In the genomic region with DNA sequence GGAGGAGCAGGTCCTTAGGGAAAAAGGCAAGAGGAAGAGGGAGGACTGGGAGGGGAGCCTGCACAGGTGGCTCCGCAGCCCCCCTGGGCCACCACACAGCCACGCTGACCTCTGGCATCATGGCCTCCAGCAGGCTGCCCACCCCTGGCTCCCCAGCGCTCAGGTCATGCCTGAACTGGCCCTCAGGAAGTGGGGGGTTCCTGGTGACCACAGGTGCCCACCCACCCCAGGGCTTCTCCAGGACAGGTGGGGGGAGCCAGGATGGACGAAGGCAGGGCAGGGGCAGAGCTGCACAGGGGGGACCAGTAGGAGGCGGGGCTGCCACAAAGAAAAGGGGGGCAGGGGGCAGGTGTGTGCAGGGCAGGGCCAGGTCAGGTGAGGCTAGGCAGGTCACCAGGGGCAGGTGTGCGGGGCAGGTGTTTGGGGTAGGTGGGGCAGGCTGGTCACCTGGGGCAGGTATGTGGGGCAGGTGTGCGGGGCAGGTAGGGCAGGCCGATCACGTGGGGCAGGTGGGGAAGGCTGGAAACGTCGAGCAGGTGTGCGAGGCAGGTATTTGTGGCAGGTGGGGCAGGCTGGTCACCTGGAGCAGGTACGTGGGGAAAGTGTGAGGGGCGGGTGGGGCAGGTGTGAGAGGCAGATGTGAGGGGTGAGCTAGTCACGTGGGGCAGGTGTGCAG, we compare ENCODE assay signal across 8 cellular contexts. TPM values are rescaled to one million over a fixed set of nuclear protein-coding genes. Genes with fewer than 3 reads are reported as not detected.
DNase-seq lines count a peak whose midpoint lies in the region; ATAC-seq and TF ChIP-seq lines count a peak whose summit lies in the region.

No MANE protein-coding gene starts in this region.

- H3K27ac ChIP-seq in A673 (ENCODE audit: low read depth, low read length, poor library complexity, severe bottlenecking) (peak overlapping the region; percentile 49), HCT116 (ENCODE audit: low read depth, low read length) (peak overlapping the region; percentile 28; the same call in 1 of the 2 replicates), mesenchymal stem cell (ENCODE audit: low read length, poor library complexity, severe bottlenecking) (no peak overlapping the region)

- TF ChIP-seq CTCF in A673 (conservative IDR thresholded peaks at IDR 0.05; ENCODE audit: low read depth, low read length) (no peak), HCT116 (IDR thresholded peaks at IDR 0.05 in 2 of 3, conservative IDR thresholded peaks at IDR 0.05 in 1 of 3; ENCODE audit: borderline replicate concordance in 1 of 3, insufficient read depth in 1 of 3, low read depth in 2 of 3, low read length in 2 of 3) (no peak)

- peaks cover 16% of the 10 kb centered on the region for H3K4me1 ChIP-seq in A673 (ENCODE audit: insufficient read depth, low read length, poor library complexity, severe bottlenecking)
- peaks cover 8 to 34% of the 10 kb centered on the region in 2 experiments for H3K4me1 ChIP-seq in HCT116 (ENCODE audit: control insufficient read depth in 1 of 2, insufficient read depth in 2 of 2, low read length in 2 of 2)
- peaks cover 57% of the 10 kb centered on the region for H3K4me1 ChIP-seq in mesenchymal stem cell (ENCODE audit: control insufficient read depth, insufficient read depth, low read depth, low read length)

- POLR2A ChIA-PET in A673 (lab: Charles Lee; ENCODE audit: low non-redundant PET): no interaction called here
- POLR2A ChIA-PET in HCT116 (lab: Charles Lee): interaction anchor here (0.5 kb wide), 1 partner anchor 21 kb away, joined by 3 read pairs; no protein-coding TSS in a partner anchor

- H2AFZ ChIP-seq in HCT116 (ENCODE audit: low read depth, low read length, poor library complexity, severe bottlenecking) (no peak overlapping the region), mesenchymal stem cell (ENCODE audit: low read depth, low read length) (no peak overlapping the region)

- H3K4me2 ChIP-seq in HCT116 (ENCODE audit: low read length) (peak overlapping the region; percentile 87), mesenchymal stem cell (ENCODE audit: low read length, poor library complexity, severe bottlenecking) (peak overlapping the region; percentile 48)

- H2BK15ac ChIP-seq in mesenchymal stem cell (ENCODE audit: low read depth, poor library complexity, severe bottlenecking): no peak overlapping the region

- no peaks in the 10 kb centered on the region for H3K27me3 Mint-ChIP-seq in activated naive CD8-positive, alpha-beta T cell treated with anti-CD3 and anti-CD28 coated beads for 36 hours

- peak overlapping the region; percentile 90 for H4K91ac ChIP-seq in mesenchymal stem cell (ENCODE audit: low read length)

- peak overlapping the region in 1 of 2 experiments; percentile 37 for H3K18ac ChIP-seq in mesenchymal stem cell (ENCODE audit: low read depth in 1 of 2, low read length in 2 of 2)

- H3K4ac ChIP-seq in mesenchymal stem cell (ENCODE audit: low read depth in 1 of 2, low read length in 2 of 2): peak overlapping the region; percentile 79 to 89

- peaks cover 6% of the 10 kb centered on the region for H3K79me1 ChIP-seq in mesenchymal stem cell (replicated peaks; ENCODE audit: low read length, poor library complexity, severe bottlenecking)

- H3K23ac ChIP-seq in mesenchymal stem cell (ENCODE audit: low read length in 2 of 2): peak overlapping the region in 1 of 2 experiments; percentile 53

- H2BK5ac ChIP-seq in mesenchymal stem cell (ENCODE audit: low read depth, low read length, poor library complexity, severe bottlenecking): no peak overlapping the region

- TF ChIP-seq RAD21 in HCT116 (IDR thresholded peaks at IDR 0.05; ENCODE audit: low read depth): no peak

- H3K9me3 Mint-ChIP-seq in activated naive CD8-positive, alpha-beta T cell treated with anti-CD3 and anti-CD28 coated beads for 36 hours: no peaks in the 10 kb centered on the region

- intact Hi-C loops in A673 (cut with micrococcal nuclease; ENCODE audit: unreplicated experiment) (no loop called here), HCT116 (cut with micrococcal nuclease) (no loop called here)

- H3K9me2 ChIP-seq in HCT116 (ENCODE audit: insufficient read depth): no peaks in the 10 kb centered on the region

- WGBS in mesenchymal stem cell: 76% methylated on average over 15 of the region's 15 CpGs

- peaks cover 49% of the 10 kb centered on the region for H3K79me2 ChIP-seq in HCT116 (ENCODE audit: insufficient read depth, low read length)

- no peak overlapping the region for H2BK120ac ChIP-seq in mesenchymal stem cell (ENCODE audit: low read depth, low read length)

- H3K27ac Mint-ChIP-seq in activated naive CD8-positive, alpha-beta T cell treated with anti-CD3 and anti-CD28 coated beads for 36 hours: peak overlapping the region; percentile 85

- H3K14ac ChIP-seq in mesenchymal stem cell (ENCODE audit: low read length in 2 of 2): peak overlapping the region in 1 of 2 experiments; percentile 75

- H3K4me1 Mint-ChIP-seq in activated naive CD8-positive, alpha-beta T cell treated with anti-CD3 and anti-CD28 coated beads for 36 hours: peaks cover 61% of the 10 kb centered on the region

- no peaks in the 10 kb centered on the region for H4K20me1 ChIP-seq in HCT116 (ENCODE audit: insufficient read depth)

- CTCF ChIA-PET in A673 (lab: Charles Lee) (no interaction called here), HCT116 (lab: Charles Lee) (interaction anchor here (2.8 kb wide), 1 partner anchor 12 kb away, joined by 24 read pairs; a partner anchor contains a TSS)

- peak overlapping the region; percentile 96 for H4K8ac ChIP-seq in mesenchymal stem cell (ENCODE audit: low read length)

- peak overlapping the region in 1 of 2 experiments; percentile 61 for H2BK12ac ChIP-seq in mesenchymal stem cell (ENCODE audit: low read length in 2 of 2)

- no peaks in the 10 kb centered on the region for H3K9me3 ChIP-seq in A673 (ENCODE audit: low read depth, low read length, poor library complexity, severe bottlenecking)
- H3K9me3 ChIP-seq in HCT116 (ENCODE audit: control insufficient read depth in 1 of 2, insufficient read depth in 1 of 2, low read depth in 1 of 2, low read length in 2 of 2): no peaks in the 10 kb centered on the region
- H3K9me3 ChIP-seq in mesenchymal stem cell (ENCODE audit: control insufficient read depth, low read length): no peaks in the 10 kb centered on the region

- H3K9ac ChIP-seq in HCT116 (ENCODE audit: low read length) (peak overlapping the region; percentile 23; the same call in 1 of the 2 replicates), mesenchymal stem cell (ENCODE audit: low read length) (peak overlapping the region; percentile 58)

- peak overlapping the region; percentile 34 for H2AK5ac ChIP-seq in mesenchymal stem cell (ENCODE audit: low read length, severe bottlenecking)

- no peaks in the 10 kb centered on the region for H3K27me3 ChIP-seq in A673 (replicated peaks; ENCODE audit: insufficient read depth, low read depth, low read length, poor library complexity)
- no peaks in the 10 kb centered on the region for H3K27me3 ChIP-seq in HCT116 (ENCODE audit: insufficient read depth, low read length)
- H3K27me3 ChIP-seq in mesenchymal stem cell (ENCODE audit: control insufficient read depth in 1 of 2, insufficient read depth in 1 of 2, low read length in 2 of 2): no peaks in the 10 kb centered on the region

- peaks cover 14% of the 10 kb centered on the region for H3K36me3 Mint-ChIP-seq in activated naive CD8-positive, alpha-beta T cell treated with anti-CD3 and anti-CD28 coated beads for 36 hours

- H3K36me3 ChIP-seq in A673 (ENCODE audit: insufficient read depth, low read length, poor library complexity, severe bottlenecking): peaks cover 5% of the 10 kb centered on the region
- H3K36me3 ChIP-seq in HCT116 (ENCODE audit: control insufficient read depth in 1 of 2, insufficient read depth in 2 of 2, low read length in 2 of 2): peaks cover 0 to 6% of the 10 kb centered on the region in 2 experiments; a peak in 2 of 4 replicates
- peaks cover 10 to 12% of the 10 kb centered on the region in 2 experiments for H3K36me3 ChIP-seq in mesenchymal stem cell (ENCODE audit: control insufficient read depth in 1 of 2, insufficient read depth in 2 of 2, low read depth in 1 of 2, low read length in 2 of 2)

- H3K4me3 Mint-ChIP-seq in activated naive CD8-positive, alpha-beta T cell treated with anti-CD3 and anti-CD28 coated beads for 36 hours: peak overlapping the region; percentile 85

- BruUV-seq in A673 (replicated peaks; lab: Mats Ljungman, UMichigan) (no TSS peak), HCT116 (replicated peaks; lab: Mats Ljungman, UMichigan) (no TSS peak)

- DNase-seq in A673 (ENCODE audit: low spot score) (no peak), HCT116 (ENCODE audit: low read depth, low spot score) (no peak), mesenchymal stem cell (no peak), cerebellum (ENCODE audit: low spot score) (no peak), hepatic stellate cell (ENCODE audit: low spot score) (no peak)
- no peak for DNase-seq in activated naive CD8-positive, alpha-beta T cell treated with anti-CD3 and anti-CD28 coated beads for 36 hours

- ATAC-seq in HCT116 (no peak), HG03095 (IDR thresholded peaks at IDR 0.05; ENCODE audit: unreplicated experiment) (no peak), HG03280 (IDR thresholded peaks at IDR 0.05; ENCODE audit: unreplicated experiment) (no peak)

- RAD21 ChIA-PET in HCT116 (lab: Charles Lee; ENCODE audit: low non-redundant PET in 1 of 2, low total read pairs in 2 of 2, uncharacterized antibody in 2 of 2, unreplicated experiment in 2 of 2): no interaction called here

- H3K4me3 ChIP-seq in A673 (ENCODE audit: low read depth, low read length, poor library complexity, severe bottlenecking) (peak overlapping the region; percentile 95), HCT116 (replicated peaks in 1 of 2; ENCODE audit: low read depth in 1 of 2, low read length in 2 of 2) (peak overlapping the region; percentile 29 to 38), mesenchymal stem cell (ENCODE audit: insufficient read depth in 1 of 2, low read depth in 1 of 2, low read length in 2 of 2) (peak overlapping the region; percentile 67 to 70)

- no peak for TF ChIP-seq POLR2A in HCT116 (IDR thresholded peaks at IDR 0.05; ENCODE audit: borderline replicate concordance, extremely low read depth, insufficient read depth, insufficient read length)

RNA-seq across cellular contexts. Expression of a gene that starts 1.0 kb away (rescaled TPM):
- 56.3 and 56.7 TPM in 2 replicates for total RNA-seq in A673 (2021)
- 33.9 TPM for total RNA-seq in HCT116 (2021; ENCODE audit: unreplicated experiment)
- 29.3 and 33.1 TPM in 2 replicates for polyA plus RNA-seq in HCT116 (2012)
- total RNA-seq in activated naive CD8-positive, alpha-beta T cell treated with anti-CD3 and anti-CD28 coated beads for 36 hours: 10 to 100 TPM; 46.1 to 49.7 TPM
- 21.2 TPM for polyA plus RNA-seq in mesenchymal stem cell (2013, experiment 1 of 2)
- polyA plus RNA-seq in mesenchymal stem cell (2013, experiment 2 of 2): 20.6 TPM
- 61.0 TPM for total RNA-seq in cerebellum

RNA-seq across cellular contexts. Expression of a gene that starts 1.6 kb away (rescaled TPM):
- 13.6 and 17.6 TPM in 2 replicates for total RNA-seq in A673 (2021)
- total RNA-seq in HCT116 (2021; ENCODE audit: unreplicated experiment): 18.4 TPM
- polyA plus RNA-seq in HCT116 (2012): 14.2 and 14.8 TPM in 2 replicates
- total RNA-seq in activated naive CD8-positive, alpha-beta T cell treated with anti-CD3 and anti-CD28 coated beads for 36 hours: 1 to 10 TPM; 7.6 to 9.2 TPM
- 13.4 TPM for polyA plus RNA-seq in mesenchymal stem cell (2013, experiment 1 of 2)
- polyA plus RNA-seq in mesenchymal stem cell (2013, experiment 2 of 2): 15.6 TPM
- 11.1 TPM for total RNA-seq in cerebellum

RNA-seq across cellular contexts. Expression of a gene that starts 12.0 kb away (rescaled TPM):
- total RNA-seq in A673 (2021) (0.66 and 0.90 TPM in 2 replicates), HCT116 (2021; ENCODE audit: unreplicated experiment) (157 TPM), cerebellum (6.8 TPM)
- 149 and 211 TPM in 2 replicates for polyA plus RNA-seq in HCT116 (2012)
- 10 to 100 TPM; 13.3 to 15.9 TPM for total RNA-seq in activated naive CD8-positive, alpha-beta T cell treated with anti-CD3 and anti-CD28 coated beads for 36 hours
- polyA plus RNA-seq in mesenchymal stem cell (2013, experiment 1 of 2): 16.2 TPM
- polyA plus RNA-seq in mesenchymal stem cell (2013, experiment 2 of 2): 17.4 TPM

RNA-seq across cellular contexts. Expression of a gene that starts 53.2 kb away (rescaled TPM):
- total RNA-seq in A673 (2021): 173 and 175 TPM in 2 replicates
- 242 TPM for total RNA-seq in HCT116 (2021; ENCODE audit: unreplicated experiment)
- 186 and 202 TPM in 2 replicates for polyA plus RNA-seq in HCT116 (2012)
- 100 to 1,000 TPM; 231 to 243 TPM for total RNA-seq in activated naive CD8-positive, alpha-beta T cell treated with anti-CD3 and anti-CD28 coated beads for 36 hours
- 215 TPM for polyA plus RNA-seq in mesenchymal stem cell (2013, experiment 1 of 2)
- polyA plus RNA-seq in mesenchymal stem cell (2013, experiment 2 of 2): 211 TPM
- 52.0 TPM for total RNA-seq in cerebellum

RNA-seq across cellular contexts. Expression of a gene that starts 57.0 kb away (rescaled TPM):
- total RNA-seq in A673 (2021) (3.0 and 3.7 TPM in 2 replicates), HCT116 (2021; ENCODE audit: unreplicated experiment) (2.4 TPM), cerebellum (0.64 TPM)
- polyA plus RNA-seq in HCT116 (2012): 0.95 and 2.2 TPM in 2 replicates
- under 1 TPM; 0.26 to 0.37 TPM for total RNA-seq in activated naive CD8-positive, alpha-beta T cell treated with anti-CD3 and anti-CD28 coated beads for 36 hours
- 0.08 TPM for polyA plus RNA-seq in mesenchymal stem cell (2013, experiment 1 of 2)
- polyA plus RNA-seq in mesenchymal stem cell (2013, experiment 2 of 2): not detected

Comparison
In these comparisons a context has a peak if more than half of its experiments do, and no peak if none do; other contexts are left out.
1. H3K4me3 ChIP-seq: peak in every context shown above with its lines; median percentile 95 in A673; 68 in mesenchymal stem cell; 34 in HCT116.